Comparison of ENCODE assay signal across 1 cellular context in the genomic region with DNA sequence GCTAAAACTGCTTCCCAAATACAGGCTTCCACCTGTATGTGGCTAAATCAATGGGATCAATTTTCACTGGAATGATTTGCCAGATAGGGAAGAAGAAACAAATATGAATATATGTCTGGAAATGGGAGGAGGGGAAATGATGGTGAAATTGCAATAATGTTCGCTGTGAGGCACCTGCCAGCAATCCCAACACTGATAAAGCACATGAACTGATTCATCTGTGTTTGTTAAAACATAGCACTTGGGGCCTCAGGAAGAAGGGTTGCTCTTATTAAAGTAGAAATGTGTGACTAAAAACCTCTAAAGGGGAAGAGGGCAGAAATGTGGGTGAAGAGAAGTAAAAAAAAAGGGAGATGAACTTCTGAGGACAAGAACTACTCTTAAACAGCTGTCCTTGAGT.
TF ChIP-seq lines count a peak whose summit lies in the region.

No MANE protein-coding gene starts in this region.

TF ChIP-seq in GM23338, 12 proteins besides CTCF, POLR2A, EP300 and RAD21 (continued from another document):
- TF ChIP-seq, protein P1, sequence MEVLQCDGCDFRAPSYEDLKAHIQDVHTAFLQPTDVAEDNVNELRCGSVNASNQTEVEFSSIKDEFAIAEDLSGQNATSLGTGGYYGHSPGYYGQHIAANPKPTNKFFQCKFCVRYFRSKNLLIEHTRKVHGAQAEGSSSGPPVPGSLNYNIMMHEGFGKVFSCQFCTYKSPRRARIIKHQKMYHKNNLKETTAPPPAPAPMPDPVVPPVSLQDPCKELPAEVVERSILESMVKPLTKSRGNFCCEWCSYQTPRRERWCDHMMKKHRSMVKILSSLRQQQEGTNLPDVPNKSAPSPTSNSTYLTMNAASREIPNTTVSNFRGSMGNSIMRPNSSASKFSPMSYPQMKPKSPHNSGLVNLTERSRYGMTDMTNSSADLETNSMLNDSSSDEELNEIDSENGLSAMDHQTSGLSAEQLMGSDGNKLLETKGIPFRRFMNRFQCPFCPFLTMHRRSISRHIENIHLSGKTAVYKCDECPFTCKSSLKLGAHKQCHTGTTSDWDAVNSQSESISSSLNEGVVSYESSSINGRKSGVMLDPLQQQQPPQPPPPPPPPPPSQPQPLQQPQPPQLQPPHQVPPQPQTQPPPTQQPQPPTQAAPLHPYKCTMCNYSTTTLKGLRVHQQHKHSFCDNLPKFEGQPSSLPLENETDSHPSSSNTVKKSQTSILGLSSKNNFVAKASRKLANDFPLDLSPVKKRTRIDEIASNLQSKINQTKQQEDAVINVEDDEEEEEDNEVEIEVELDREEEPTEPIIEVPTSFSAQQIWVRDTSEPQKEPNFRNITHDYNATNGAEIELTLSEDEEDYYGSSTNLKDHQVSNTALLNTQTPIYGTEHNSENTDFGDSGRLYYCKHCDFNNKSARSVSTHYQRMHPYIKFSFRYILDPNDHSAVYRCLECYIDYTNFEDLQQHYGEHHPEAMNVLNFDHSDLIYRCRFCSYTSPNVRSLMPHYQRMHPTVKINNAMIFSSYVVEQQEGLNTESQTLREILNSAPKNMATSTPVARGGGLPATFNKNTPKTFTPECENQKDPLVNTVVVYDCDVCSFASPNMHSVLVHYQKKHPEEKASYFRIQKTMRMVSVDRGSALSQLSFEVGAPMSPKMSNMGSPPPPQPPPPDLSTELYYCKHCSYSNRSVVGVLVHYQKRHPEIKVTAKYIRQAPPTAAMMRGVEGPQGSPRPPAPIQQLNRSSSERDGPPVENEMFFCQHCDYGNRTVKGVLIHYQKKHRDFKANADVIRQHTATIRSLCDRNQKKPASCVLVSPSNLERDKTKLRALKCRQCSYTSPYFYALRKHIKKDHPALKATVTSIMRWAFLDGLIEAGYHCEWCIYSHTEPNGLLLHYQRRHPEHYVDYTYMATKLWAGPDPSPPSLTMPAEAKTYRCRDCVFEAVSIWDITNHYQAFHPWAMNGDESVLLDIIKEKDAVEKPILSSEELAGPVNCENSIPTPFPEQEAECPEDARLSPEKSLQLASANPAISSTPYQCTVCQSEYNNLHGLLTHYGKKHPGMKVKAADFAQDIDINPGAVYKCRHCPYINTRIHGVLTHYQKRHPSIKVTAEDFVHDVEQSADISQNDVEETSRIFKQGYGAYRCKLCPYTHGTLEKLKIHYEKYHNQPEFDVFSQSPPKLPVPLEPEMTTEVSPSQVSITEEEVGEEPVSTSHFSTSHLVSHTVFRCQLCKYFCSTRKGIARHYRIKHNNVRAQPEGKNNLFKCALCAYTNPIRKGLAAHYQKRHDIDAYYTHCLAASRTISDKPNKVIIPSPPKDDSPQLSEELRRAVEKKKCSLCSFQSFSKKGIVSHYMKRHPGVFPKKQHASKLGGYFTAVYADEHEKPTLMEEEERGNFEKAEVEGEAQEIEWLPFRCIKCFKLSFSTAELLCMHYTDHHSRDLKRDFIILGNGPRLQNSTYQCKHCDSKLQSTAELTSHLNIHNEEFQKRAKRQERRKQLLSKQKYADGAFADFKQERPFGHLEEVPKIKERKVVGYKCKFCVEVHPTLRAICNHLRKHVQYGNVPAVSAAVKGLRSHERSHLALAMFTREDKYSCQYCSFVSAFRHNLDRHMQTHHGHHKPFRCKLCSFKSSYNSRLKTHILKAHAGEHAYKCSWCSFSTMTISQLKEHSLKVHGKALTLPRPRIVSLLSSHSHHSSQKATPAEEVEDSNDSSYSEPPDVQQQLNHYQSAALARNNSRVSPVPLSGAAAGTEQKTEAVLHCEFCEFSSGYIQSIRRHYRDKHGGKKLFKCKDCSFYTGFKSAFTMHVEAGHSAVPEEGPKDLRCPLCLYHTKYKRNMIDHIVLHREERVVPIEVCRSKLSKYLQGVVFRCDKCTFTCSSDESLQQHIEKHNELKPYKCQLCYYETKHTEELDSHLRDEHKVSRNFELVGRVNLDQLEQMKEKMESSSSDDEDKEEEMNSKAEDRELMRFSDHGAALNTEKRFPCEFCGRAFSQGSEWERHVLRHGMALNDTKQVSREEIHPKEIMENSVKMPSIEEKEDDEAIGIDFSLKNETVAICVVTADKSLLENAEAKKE (CRISPR knock-in tag; IDR thresholded peaks at IDR 0.05) = no peak
- no peak for TF ChIP-seq POLR2AphosphoS5 (IDR thresholded peaks at IDR 0.05; ENCODE audit: low read depth)
